In genomic region chr3:69472093-69472492, GRCh38 we compare ENCODE assay signal across 18 cellular contexts.
DNase-seq lines count a peak whose midpoint lies in the region; FAIRE-seq and TF ChIP-seq lines count a peak whose summit lies in the region.
"Had no signal": no experiment of that assay in that cellular context is flagged by ENCODE, and none has a peak within 500 bp of the region (broad histone marks: within the 10 kb centered on the region; RNA-seq: fewer than 3 reads in every experiment).

No MANE protein-coding gene starts in this region.

- H3K9ac ChIP-seq in adipocyte (ENCODE audit: low read length): no peak overlapping the region

- H3K4me3 ChIP-seq in adipocyte (ENCODE audit: low read length) (no peak overlapping the region), fibroblast of mammary gland (ENCODE audit: control insufficient read depth, low read depth, low read length) (no peak overlapping the region), thyroid gland (replicated peaks in 1 of 3) (no peak overlapping the region)
- H3K4me3 ChIP-seq: GM23338 had no signal

- peaks cover 8% of the 10 kb centered on the region for H3K27me3 ChIP-seq in adipocyte (replicated peaks; ENCODE audit: control insufficient read depth, insufficient read depth, low read length)
- no peaks in the 10 kb centered on the region for H3K27me3 ChIP-seq in thyroid gland

- H3K27ac Mint-ChIP-seq in chondrocyte (ENCODE audit: unreplicated experiment): peak overlapping the region; percentile 60
- H3K27ac Mint-ChIP-seq: CD4-positive, alpha-beta memory T cell; GM23338; H9 had no signal

- no peaks in the 10 kb centered on the region for H3K36me3 Mint-ChIP-seq in chondrocyte (ENCODE audit: low read depth)
- H3K36me3 Mint-ChIP-seq: CD4-positive, alpha-beta memory T cell had no signal

- H3K27ac ChIP-seq in thyroid gland: peak overlapping the region; percentile 26 to 60 (median 58)

- H3K4me1 Mint-ChIP-seq in chondrocyte (ENCODE audit: low read depth): no peaks in the 10 kb centered on the region
- H3K4me1 Mint-ChIP-seq: CD4-positive, alpha-beta memory T cell; GM23338; H9 had no signal

- TF ChIP-seq POLR2A in thyroid gland (IDR thresholded peaks at IDR 0.05): no peak

- TF ChIP-seq CTCF in chondrocyte (IDR thresholded peaks at IDR 0.05): no peak
- TF ChIP-seq CTCF in fibroblast of mammary gland (conservative IDR thresholded peaks at IDR 0.05; ENCODE audit: control insufficient read depth, insufficient read depth, low read depth, low read length): no peak
- no peak for TF ChIP-seq CTCF in thyroid gland (IDR thresholded peaks at IDR 0.05)

- no peak overlapping the region for H3K4me3 Mint-ChIP-seq in chondrocyte (ENCODE audit: unreplicated experiment)
- H3K4me3 Mint-ChIP-seq: CD4-positive, alpha-beta memory T cell; GM23338; H9 had no signal

- FAIRE-seq in frontal cortex (lab: Jason Lieb, UNC): no peak
- FAIRE-seq: GM12891, GM18507 had no signal

- H3K9me3 Mint-ChIP-seq in chondrocyte (ENCODE audit: low read depth): no peaks in the 10 kb centered on the region
- H3K9me3 Mint-ChIP-seq: GM23338, H9 had no signal

- H3K36me3 ChIP-seq in adipocyte (ENCODE audit: control insufficient read depth, insufficient read depth, low read length, severe bottlenecking): no peaks in the 10 kb centered on the region
- no peaks in the 10 kb centered on the region for H3K36me3 ChIP-seq in thyroid gland

- WGBS in thyroid gland, 2 donors: 89 to 100% methylated on average over 1 of the region's 1 CpG

- H3K27me3 Mint-ChIP-seq in chondrocyte (ENCODE audit: low read depth): peaks cover 36% of the 10 kb centered on the region

- H3K4me1 ChIP-seq in adipocyte (ENCODE audit: control insufficient read depth, insufficient read depth, low read length) (no peaks in the 10 kb centered on the region), thyroid gland (peaks cover 21 to 26% of the 10 kb centered on the region in 2 donors)

- intact Hi-C loops in thyroid gland (cut with DNase I): no loop called here

- H3K9me3 ChIP-seq in adipocyte (ENCODE audit: control insufficient read depth, low read length) (no peaks in the 10 kb centered on the region), thyroid gland (no peaks in the 10 kb centered on the region)

- DNase-seq in adipocyte (ENCODE audit: low read depth) (peak; percentile 1), chondrocyte (ENCODE audit: low spot score) (no peak), fibroblast of mammary gland (ENCODE audit: low read depth) (peak; percentile 8), thyroid gland (no peak), NCI-H146 treated with DMSO at 0.1 percent for 48 hours (lab: John Stamatoyannopoulos, UW; ENCODE audit: unreplicated experiment) (no peak), HUDEP-2 (lab: John Stamatoyannopoulos, UW; ENCODE audit: unreplicated experiment in 76 of 76) (no peak), frontal cortex (ENCODE audit: low spot score in 2 of 2) (no peak)
- DNase-seq: C1 segment of cervical spinal cord; Calu3; CD4-positive, alpha-beta memory T cell; COR-L47; DMS53; DMS79 treated with DMSO at 0.1 percent for 48 hours; GF-D8; H9 had no signal

Comparison
In these comparisons a context has a peak if more than half of its experiments do, and no peak if none do; other contexts are left out.
1. DNase-seq: peak in adipocyte (single experiment) and fibroblast of mammary gland (single experiment); none in chondrocyte (single experiment), thyroid gland (0 of 2), NCI-H146 treated with DMSO at 0.1 percent for 48 hours (single experiment), HUDEP-2 (0 of 76) and frontal cortex (0 of 2).